Comparison of ENCODE assay signal across 8 cellular contexts in the genomic region with DNA sequence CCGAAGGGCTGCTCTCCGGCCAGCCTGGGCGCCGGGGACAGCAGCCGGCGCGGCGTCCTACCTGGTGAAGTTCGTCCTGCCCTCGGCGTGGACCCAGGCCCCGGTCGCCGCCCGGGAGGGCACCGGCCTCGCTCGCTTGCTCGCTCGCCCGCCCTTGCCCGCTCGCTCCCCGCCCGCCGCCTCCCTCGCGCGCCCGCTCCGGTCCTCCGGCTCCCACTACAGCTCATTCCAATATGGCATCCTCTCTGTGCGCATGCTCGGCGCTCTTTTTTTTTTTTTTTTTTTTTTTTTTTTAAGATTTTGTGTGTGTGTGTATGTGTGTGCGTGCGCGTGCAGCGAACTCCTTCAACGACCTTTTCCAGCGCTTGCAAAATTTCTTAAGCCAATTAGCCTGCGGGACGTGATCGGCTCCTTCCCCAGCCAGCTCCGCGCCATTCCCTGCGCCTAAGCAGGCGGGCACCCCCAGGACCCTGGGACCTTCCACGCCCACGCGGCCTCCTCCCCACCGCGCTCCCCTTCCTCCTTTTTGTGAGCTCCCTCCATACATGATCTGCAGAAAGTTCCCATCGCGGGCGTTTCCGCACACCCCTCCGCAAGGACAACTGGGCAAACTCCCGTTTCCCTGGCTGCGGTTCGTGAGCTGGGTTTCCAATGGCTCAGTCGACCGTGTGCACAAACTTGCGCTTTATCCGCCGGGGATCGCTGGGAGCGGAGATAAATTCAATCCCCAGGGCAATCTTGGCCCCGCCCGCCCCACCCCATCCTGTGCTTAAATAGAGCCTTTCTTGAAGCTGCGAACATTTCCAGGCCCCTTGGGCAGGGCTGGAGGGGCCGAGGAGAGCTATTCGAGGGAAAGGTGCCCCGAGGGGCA. TPM values are rescaled to one million over a fixed set of nuclear protein-coding genes. Genes with fewer than 3 reads are reported as not detected.
DNase-seq lines count a peak whose midpoint lies in the region; ATAC-seq and TF ChIP-seq lines count a peak whose summit lies in the region.

A gene (minus strand): TSS at position 235 of the 871 bp plus-strand sequence. CDS start 29,136 bp downstream, outside the sequence.

- H3K27ac ChIP-seq in DOHH2 (ENCODE audit: low read depth, low read length) (no peak within 1 kb of the TSS), smooth muscle cell (ENCODE audit: low read depth) (no peak within 1 kb of the TSS)

- under 1% methylated on average over 45 of the region's 74 CpGs for WGBS in smooth muscle cell (ENCODE audit: low lambda C conversion rate)

- peak within 1 kb of the TSS; percentile 100 for H3K4me2 ChIP-seq in DOHH2 (ENCODE audit: low read length)
- H3K4me2 ChIP-seq in smooth muscle cell: peak within 1 kb of the TSS; percentile 88

- no peaks in the 10 kb centered on the region for H3K36me3 Mint-ChIP-seq in WTC11

- H3K36me3 ChIP-seq in DOHH2 (ENCODE audit: control insufficient read depth, low read length) (no peaks in the 10 kb centered on the region), smooth muscle cell (ENCODE audit: low read depth) (no peaks in the 10 kb centered on the region)

- H2AFZ ChIP-seq in smooth muscle cell (ENCODE audit: low read depth): peak within 1 kb of the TSS; percentile 75

- H3F3A ChIP-seq in DOHH2 (ENCODE audit: control insufficient read depth, insufficient read depth) (peaks cover 16% of the 10 kb centered on the region), smooth muscle cell (ENCODE audit: low read depth) (no peaks in the 10 kb centered on the region)

- no peak within 1 kb of the TSS for H3K9ac ChIP-seq in smooth muscle cell (ENCODE audit: low read depth)

- peak within 1 kb of the TSS; percentile 30; the same call in 1 of the 2 replicates for H3K27ac Mint-ChIP-seq in WTC11

- 0 out of 2 replicates have a peak, but pooled peaks cover 4% of the 10 kb centered on the region for H4K20me1 ChIP-seq in DOHH2 (ENCODE audit: control insufficient read depth, insufficient read depth, low read depth, low read length)
- H4K20me1 ChIP-seq in smooth muscle cell (ENCODE audit: low read depth): no peaks in the 10 kb centered on the region

- H3K4me3 Mint-ChIP-seq in WTC11: peak within 1 kb of the TSS; percentile 92

- ATAC-seq in GM21529 (IDR thresholded peaks at IDR 0.05; ENCODE audit: unreplicated experiment): peak; percentile 36
- peak; percentile 16 for ATAC-seq in WTC11

- no peaks in the 10 kb centered on the region for H3K9me2 ChIP-seq in DOHH2 (replicated peaks; ENCODE audit: control insufficient read depth, low read length)

- TF ChIP-seq CTCF in DOHH2 (IDR thresholded peaks at IDR 0.05; ENCODE audit: low read depth, low read length, poor library complexity, severe bottlenecking) (no peak), WTC11 (IDR thresholded peaks at IDR 0.05) (no peak), smooth muscle cell (IDR thresholded peaks at IDR 0.05; ENCODE audit: borderline replicate concordance, insufficient read depth, poor library complexity, severe bottlenecking) (no peak)

- CTCF ChIA-PET in WTC11 (lab: Charles Lee): interaction anchor here (0.6 to 5.6 kb wide), 24 partner anchors 12 to 1433 kb away, joined by 3 to 38 read pairs (median 4); no protein-coding TSS in a partner anchor

- H3K4me1 ChIP-seq in DOHH2 (ENCODE audit: control insufficient read depth, low read length): peaks cover 24% of the 10 kb centered on the region
- H3K4me1 ChIP-seq in smooth muscle cell (ENCODE audit: low read depth): peaks cover 6% of the 10 kb centered on the region

- POLR2A ChIA-PET in WTC11 (lab: Charles Lee): interaction anchor here (0.6 to 1.2 kb wide), 7 partner anchors 9 to 1512 kb away, joined by 3 to 4 read pairs (median 3); no protein-coding TSS in a partner anchor

- H3K79me2 ChIP-seq in DOHH2 (ENCODE audit: control insufficient read depth, low read length) (peaks cover 47% of the 10 kb centered on the region), smooth muscle cell (ENCODE audit: low read depth) (no peaks in the 10 kb centered on the region)

- H3K4me1 Mint-ChIP-seq in WTC11: peaks cover 22% of the 10 kb centered on the region

- H3K4me3 ChIP-seq in DOHH2 (ENCODE audit: low read length): peak within 1 kb of the TSS; percentile 93
- peak within 1 kb of the TSS; percentile 89 for H3K4me3 ChIP-seq in smooth muscle cell

- H3K9me3 ChIP-seq in DOHH2 (ENCODE audit: control insufficient read depth, insufficient read depth, low read length) (no peaks in the 10 kb centered on the region), smooth muscle cell (replicated peaks; ENCODE audit: low read depth) (no peaks in the 10 kb centered on the region)

- H3K27me3 Mint-ChIP-seq in WTC11 (ENCODE audit: low read depth): peaks cover 80% of the 10 kb centered on the region

- no peaks in the 10 kb centered on the region for H3K9me3 Mint-ChIP-seq in WTC11

- DNase-seq in M059J (ENCODE audit: low read depth): peak; percentile 64
- peak; percentile 77 for DNase-seq in WTC11 (ENCODE audit: low spot score)
- peak; percentile 68 for DNase-seq in cerebellar cortex (ENCODE audit: low spot score)
- DNase-seq in islet precursor cell: peak; percentile 69
- DNase-seq in smooth muscle cell (lab: John Stamatoyannopoulos, UW; ENCODE audit: unreplicated experiment): peak; percentile 22
- no peak for DNase-seq in NCI-H1694 treated with DMSO at 0.1 percent for 48 hours (lab: John Stamatoyannopoulos, UW)

- H3K27me3 ChIP-seq in DOHH2 (ENCODE audit: control insufficient read depth, low read length) (peaks cover 26% of the 10 kb centered on the region), smooth muscle cell (ENCODE audit: low read depth) (peaks cover 63% of the 10 kb centered on the region)

TF ChIP-seq in WTC11, 78 proteins besides CTCF, POLR2A, EP300 and RAD21 (continues in another document):
- TF ChIP-seq ATF1 (CRISPR knock-in tag; IDR thresholded peaks at IDR 0.05) (no peak), KAT7 (CRISPR knock-in tag; IDR thresholded peaks at IDR 0.05; ENCODE audit: borderline replicate concordance) (no peak), ZNF138 (CRISPR knock-in tag; conservative IDR thresholded peaks at IDR 0.05) (no peak), TP53 (CRISPR knock-in tag; IDR thresholded peaks at IDR 0.05) (no peak), ETV6 (CRISPR knock-in tag; IDR thresholded peaks at IDR 0.05) (no peak), TCF7 (CRISPR knock-in tag; IDR thresholded peaks at IDR 0.05; ENCODE audit: low read depth) (no peak), RELA (CRISPR knock-in tag; IDR thresholded peaks at IDR 0.05; ENCODE audit: borderline replicate concordance) (no peak), ZNF317 (CRISPR knock-in tag; IDR thresholded peaks at IDR 0.05; ENCODE audit: borderline replicate concordance, low read depth) (no peak), FOXP1 (CRISPR knock-in tag; IDR thresholded peaks at IDR 0.05; ENCODE audit: borderline replicate concordance) (no peak), FOXK1 (CRISPR knock-in tag; IDR thresholded peaks at IDR 0.05) (no peak)
- TF ChIP-seq, protein P1, sequence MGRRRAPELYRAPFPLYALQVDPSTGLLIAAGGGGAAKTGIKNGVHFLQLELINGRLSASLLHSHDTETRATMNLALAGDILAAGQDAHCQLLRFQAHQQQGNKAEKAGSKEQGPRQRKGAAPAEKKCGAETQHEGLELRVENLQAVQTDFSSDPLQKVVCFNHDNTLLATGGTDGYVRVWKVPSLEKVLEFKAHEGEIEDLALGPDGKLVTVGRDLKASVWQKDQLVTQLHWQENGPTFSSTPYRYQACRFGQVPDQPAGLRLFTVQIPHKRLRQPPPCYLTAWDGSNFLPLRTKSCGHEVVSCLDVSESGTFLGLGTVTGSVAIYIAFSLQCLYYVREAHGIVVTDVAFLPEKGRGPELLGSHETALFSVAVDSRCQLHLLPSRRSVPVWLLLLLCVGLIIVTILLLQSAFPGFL (CRISPR knock-in tag; IDR thresholded peaks at IDR 0.05; ENCODE audit: borderline replicate concordance): no peak
- TF ChIP-seq, protein P2, sequence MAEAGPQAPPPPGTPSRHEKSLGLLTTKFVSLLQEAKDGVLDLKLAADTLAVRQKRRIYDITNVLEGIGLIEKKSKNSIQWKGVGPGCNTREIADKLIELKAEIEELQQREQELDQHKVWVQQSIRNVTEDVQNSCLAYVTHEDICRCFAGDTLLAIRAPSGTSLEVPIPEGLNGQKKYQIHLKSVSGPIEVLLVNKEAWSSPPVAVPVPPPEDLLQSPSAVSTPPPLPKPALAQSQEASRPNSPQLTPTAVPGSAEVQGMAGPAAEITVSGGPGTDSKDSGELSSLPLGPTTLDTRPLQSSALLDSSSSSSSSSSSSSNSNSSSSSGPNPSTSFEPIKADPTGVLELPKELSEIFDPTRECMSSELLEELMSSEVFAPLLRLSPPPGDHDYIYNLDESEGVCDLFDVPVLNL (CRISPR knock-in tag; IDR thresholded peaks at IDR 0.05; ENCODE audit: borderline replicate concordance, low read depth): 0 out of 2 replicates have a peak, but pooled peaks have one; percentile 18
- TF ChIP-seq, protein P3, sequence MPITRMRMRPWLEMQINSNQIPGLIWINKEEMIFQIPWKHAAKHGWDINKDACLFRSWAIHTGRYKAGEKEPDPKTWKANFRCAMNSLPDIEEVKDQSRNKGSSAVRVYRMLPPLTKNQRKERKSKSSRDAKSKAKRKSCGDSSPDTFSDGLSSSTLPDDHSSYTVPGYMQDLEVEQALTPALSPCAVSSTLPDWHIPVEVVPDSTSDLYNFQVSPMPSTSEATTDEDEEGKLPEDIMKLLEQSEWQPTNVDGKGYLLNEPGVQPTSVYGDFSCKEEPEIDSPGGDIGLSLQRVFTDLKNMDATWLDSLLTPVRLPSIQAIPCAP (CRISPR knock-in tag; IDR thresholded peaks at IDR 0.05): no peak
- TF ChIP-seq, protein P4, sequence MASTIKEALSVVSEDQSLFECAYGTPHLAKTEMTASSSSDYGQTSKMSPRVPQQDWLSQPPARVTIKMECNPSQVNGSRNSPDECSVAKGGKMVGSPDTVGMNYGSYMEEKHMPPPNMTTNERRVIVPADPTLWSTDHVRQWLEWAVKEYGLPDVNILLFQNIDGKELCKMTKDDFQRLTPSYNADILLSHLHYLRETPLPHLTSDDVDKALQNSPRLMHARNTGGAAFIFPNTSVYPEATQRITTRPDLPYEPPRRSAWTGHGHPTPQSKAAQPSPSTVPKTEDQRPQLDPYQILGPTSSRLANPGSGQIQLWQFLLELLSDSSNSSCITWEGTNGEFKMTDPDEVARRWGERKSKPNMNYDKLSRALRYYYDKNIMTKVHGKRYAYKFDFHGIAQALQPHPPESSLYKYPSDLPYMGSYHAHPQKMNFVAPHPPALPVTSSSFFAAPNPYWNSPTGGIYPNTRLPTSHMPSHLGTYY (CRISPR knock-in tag; IDR thresholded peaks at IDR 0.05): no peak

RNA-seq across cellular contexts. Expression of the gene that starts here (rescaled TPM):
- 2.0 and 4.6 TPM in 2 replicates for total RNA-seq in M059J (2014; rRNA removed; shearing (Covaris generic))
- total RNA-seq in WTC11 (2021) (10.9 to 14.3 TPM (median 12.0 TPM) in 3 replicates), smooth muscle cell (1.4 and 2.5 TPM in 2 replicates)
- polyA plus RNA-seq in smooth muscle cell: 0.60 and 0.90 TPM in 2 replicates
